ENCODE assay signal across 25 cellular contexts in the genomic region with DNA sequence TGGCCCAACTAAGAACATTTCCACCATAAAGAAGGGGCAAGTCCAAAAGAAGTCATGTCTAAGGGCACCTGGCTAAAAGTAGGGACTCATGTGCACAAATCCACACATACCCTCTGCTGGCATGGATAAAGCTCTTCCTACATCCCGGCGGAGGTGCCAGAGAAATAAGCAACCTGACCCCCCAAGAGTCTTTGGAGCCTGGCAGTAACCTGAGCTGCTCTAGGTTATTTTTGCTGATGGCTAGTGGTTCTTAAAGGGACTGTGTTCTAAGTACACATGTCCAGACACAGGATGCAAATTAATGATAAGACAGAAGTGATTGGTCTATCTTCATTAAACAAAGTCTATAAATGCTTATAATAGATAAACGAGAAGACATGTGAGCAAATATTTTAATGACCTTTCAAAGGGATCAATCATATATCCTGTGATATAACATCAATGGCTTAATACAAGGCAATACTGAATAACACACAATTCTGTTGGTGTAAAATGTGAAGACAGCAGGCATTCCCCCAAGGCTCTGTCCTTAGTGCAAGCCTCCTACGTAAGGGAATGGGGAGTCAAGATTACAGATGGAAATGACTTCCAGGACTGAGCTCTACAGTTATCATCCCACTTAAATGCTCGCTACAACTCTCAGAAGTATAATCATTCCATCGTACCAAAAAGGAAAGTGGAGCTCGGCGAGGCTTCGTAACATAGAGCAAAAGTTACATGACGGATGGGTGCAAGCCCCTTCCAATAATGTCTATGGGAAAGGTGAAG. TPM values are rescaled to one million over a fixed set of nuclear protein-coding genes. Genes with fewer than 3 reads are reported as not detected.
A peak's percentile ranks its signal among the peaks of the same experiment; 100 is the strongest.
DNase-seq lines count a peak whose midpoint lies in the region; ATAC-seq and TF ChIP-seq lines count a peak whose summit lies in the region.
"Had no signal": no experiment of that assay in that cellular context is flagged by ENCODE, and none has a peak within 500 bp of the region (broad histone marks: within the 10 kb centered on the region; RNA-seq: fewer than 3 reads in every experiment).

No MANE protein-coding gene starts in this region.

- TF ChIP-seq CTCF in psoas muscle (IDR thresholded peaks at IDR 0.05) = no peak

- no peaks in the 10 kb centered on the region for H3K27me3 ChIP-seq in CD8-positive, alpha-beta memory T cell (ENCODE audit: insufficient read depth, low read length, poor library complexity, severe bottlenecking)
- no peaks in the 10 kb centered on the region for H3K27me3 ChIP-seq in psoas muscle (ENCODE audit: insufficient read depth in 3 of 3, low read length in 2 of 3)
- H3K27me3 ChIP-seq: brain microvascular endothelial cell, colonic mucosa, esophagus muscularis mucosa, upper lobe of left lung had no signal

- CTCF ChIA-PET in CD8-positive, alpha-beta memory T cell (lab: Charles Lee) = no interaction called here

- peaks cover 55% of the 10 kb centered on the region for H3K4me1 Mint-ChIP-seq in activated T-cell treated with anti-CD3 and anti-CD28 coated beads, Interleukin-2, amount 50 U/mL, for 72 hours (ENCODE audit: low read depth)
- peaks cover 63 to 73% (median 65%) of the 10 kb centered on the region in 3 donors for H3K4me1 Mint-ChIP-seq in CD8-positive, alpha-beta memory T cell
- H3K4me1 Mint-ChIP-seq in activated naive CD8-positive, alpha-beta T cell treated with anti-CD3 and anti-CD28 coated beads, Interleukin-2, amount 10 ng/mL, durations not matched to agents 7 days and 5 days = peaks cover 38% of the 10 kb centered on the region

- intact Hi-C loops in psoas muscle (cut with DNase I) = no loop called here

- H3K4me3 Mint-ChIP-seq in activated T-cell treated with anti-CD3 and anti-CD28 coated beads, Interleukin-2, amount 50 U/mL, for 72 hours = peak overlapping the region in 1 of 2 donors; percentile 50
- peak overlapping the region in 2 of 7 donors; percentile 10 to 24 for H3K4me3 Mint-ChIP-seq in CD8-positive, alpha-beta memory T cell
- H3K4me3 Mint-ChIP-seq in activated naive CD8-positive, alpha-beta T cell treated with anti-CD3 and anti-CD28 coated beads, Interleukin-2, amount 10 ng/mL, durations not matched to agents 7 days and 5 days = no peak overlapping the region
- H3K4me3 Mint-ChIP-seq: activated CD4-positive, alpha-beta T cell treated with anti-CD3 and anti-CD28 coated beads, Interleukin-2, amount 10 ng/mL, durations not matched to agents 7 days and 5 days; B cell had no signal

- peaks cover 61% of the 10 kb centered on the region for H3K4me1 ChIP-seq in CD8-positive, alpha-beta memory T cell (ENCODE audit: insufficient read depth, low read length)
- peaks cover 51% of the 10 kb centered on the region for H3K4me1 ChIP-seq in psoas muscle
- H3K4me1 ChIP-seq: Caco-2, colonic mucosa had no signal

- no peaks in the 10 kb centered on the region for H3K27me3 Mint-ChIP-seq in activated T-cell treated with anti-CD3 and anti-CD28 coated beads, Interleukin-2, amount 50 U/mL, for 72 hours (ENCODE audit: low read depth)
- H3K27me3 Mint-ChIP-seq in CD8-positive, alpha-beta memory T cell = no peaks in the 10 kb centered on the region
- no peaks in the 10 kb centered on the region for H3K27me3 Mint-ChIP-seq in activated naive CD8-positive, alpha-beta T cell treated with anti-CD3 and anti-CD28 coated beads, Interleukin-2, amount 10 ng/mL, durations not matched to agents 7 days and 5 days
- H3K27me3 Mint-ChIP-seq: activated CD4-positive, alpha-beta T cell treated with anti-CD3 and anti-CD28 coated beads, Interleukin-2, amount 10 ng/mL, durations not matched to agents 7 days and 5 days; B cell had no signal

- H3K4me3 ChIP-seq in CD8-positive, alpha-beta memory T cell (ENCODE audit: low read length) = no peak overlapping the region
- peak overlapping the region; percentile 65 for H3K4me3 ChIP-seq in psoas muscle
- H3K4me3 ChIP-seq: colonic mucosa, esophagus muscularis mucosa, lower lobe of right lung, skin epidermis, upper lobe of left lung had no signal

- no peaks in the 10 kb centered on the region for H3K9me3 ChIP-seq in CD8-positive, alpha-beta memory T cell (ENCODE audit: low read length)
- no peaks in the 10 kb centered on the region for H3K9me3 ChIP-seq in psoas muscle
- H3K9me3 ChIP-seq: Caco-2, colonic mucosa, esophagus muscularis mucosa, lower lobe of right lung, upper lobe of left lung had no signal

- H3K9me3 Mint-ChIP-seq in activated T-cell treated with anti-CD3 and anti-CD28 coated beads, Interleukin-2, amount 50 U/mL, for 72 hours = no peaks in the 10 kb centered on the region
- H3K9me3 Mint-ChIP-seq in CD8-positive, alpha-beta memory T cell = no peaks in the 10 kb centered on the region
- peaks cover 1% of the 10 kb centered on the region for H3K9me3 Mint-ChIP-seq in activated naive CD8-positive, alpha-beta T cell treated with anti-CD3 and anti-CD28 coated beads, Interleukin-2, amount 10 ng/mL, durations not matched to agents 7 days and 5 days
- H3K9me3 Mint-ChIP-seq: activated CD4-positive, alpha-beta T cell treated with anti-CD3 and anti-CD28 coated beads, Interleukin-2, amount 10 ng/mL, durations not matched to agents 7 days and 5 days had no signal

- POLR2A ChIA-PET in CD8-positive, alpha-beta memory T cell (lab: Charles Lee) = no interaction called here
- POLR2A ChIA-PET in activated naive CD8-positive, alpha-beta T cell treated with anti-CD3 and anti-CD28 coated beads, Interleukin-2, amount 10 ng/mL, durations not matched to agents 7 days and 5 days (lab: Charles Lee) = interaction anchor here (1.5 to 1.6 kb wide), 2 partner anchors 50 to 51 kb away, joined by 3 to 4 read pairs; no protein-coding TSS in a partner anchor

- no peak for ATAC-seq in activated T-cell treated with anti-CD3 and anti-CD28 coated beads, Interleukin-2, amount 50 U/mL, for 72 hours (replicated peaks in 1 of 2)
- no peak for ATAC-seq in activated naive CD8-positive, alpha-beta T cell treated with anti-CD3 and anti-CD28 coated beads, Interleukin-2, amount 10 ng/mL, durations not matched to agents 7 days and 5 days (ENCODE audit: low read depth)
- ATAC-seq in psoas muscle (peak; percentile 83 to 94 (median 88)), GM18511 (IDR thresholded peaks at IDR 0.05; ENCODE audit: unreplicated experiment) (no peak)
- ATAC-seq: lower lobe of right lung had no signal

- 36 to 38% (median 37%) methylated on average over 10 of the region's 10 CpGs for WGBS in psoas muscle, 3 donors

- H3K36me3 ChIP-seq in CD8-positive, alpha-beta memory T cell (ENCODE audit: insufficient read depth, low read length) = no peaks in the 10 kb centered on the region
- peaks cover 0 to 2% of the 10 kb centered on the region in 2 donors for H3K36me3 ChIP-seq in psoas muscle (ENCODE audit: insufficient read depth in 1 of 2, low read depth in 1 of 2)
- H3K36me3 ChIP-seq: brain microvascular endothelial cell, colonic mucosa, esophagus muscularis mucosa, lower lobe of right lung, upper lobe of left lung had no signal

- peak overlapping the region; percentile 92 for H3K27ac Mint-ChIP-seq in activated T-cell treated with anti-CD3 and anti-CD28 coated beads, Interleukin-2, amount 50 U/mL, for 72 hours
- peak overlapping the region; percentile 6 to 77 (median 42) for H3K27ac Mint-ChIP-seq in CD8-positive, alpha-beta memory T cell
- peak overlapping the region; percentile 62 for H3K27ac Mint-ChIP-seq in activated naive CD8-positive, alpha-beta T cell treated with anti-CD3 and anti-CD28 coated beads, Interleukin-2, amount 10 ng/mL, durations not matched to agents 7 days and 5 days
- H3K27ac Mint-ChIP-seq: activated CD4-positive, alpha-beta T cell treated with anti-CD3 and anti-CD28 coated beads, Interleukin-2, amount 10 ng/mL, durations not matched to agents 7 days and 5 days; B cell had no signal

- peaks cover 3 to 5% of the 10 kb centered on the region in 2 donors for H3K36me3 Mint-ChIP-seq in activated T-cell treated with anti-CD3 and anti-CD28 coated beads, Interleukin-2, amount 50 U/mL, for 72 hours (ENCODE audit: insufficient read depth in 2 of 2)
- peaks cover 0 to 16% (median 3%) of the 10 kb centered on the region in 3 donors for H3K36me3 Mint-ChIP-seq in CD8-positive, alpha-beta memory T cell
- peaks cover 21% of the 10 kb centered on the region for H3K36me3 Mint-ChIP-seq in activated naive CD8-positive, alpha-beta T cell treated with anti-CD3 and anti-CD28 coated beads, Interleukin-2, amount 10 ng/mL, durations not matched to agents 7 days and 5 days

- H3K27ac ChIP-seq in CD8-positive, alpha-beta memory T cell (ENCODE audit: low read depth, low read length) = no peak overlapping the region
- H3K27ac ChIP-seq in psoas muscle = peak overlapping the region; percentile 88
- H3K27ac ChIP-seq: colonic mucosa, esophagus muscularis mucosa, lower lobe of right lung, skin epidermis, upper lobe of left lung, VCaP had no signal

- no peak for DNase-seq in activated T-cell treated with anti-CD3 and anti-CD28 coated beads, Interleukin-2, amount 50 U/mL, for 72 hours
- DNase-seq in activated T-cell treated with anti-CD3 and anti-CD28 coated beads, Interleukin-2, amount 50 U/mL, for 1 hour = no peak
- no peak for DNase-seq in CD8-positive, alpha-beta memory T cell
- no peak for DNase-seq in activated naive CD8-positive, alpha-beta T cell treated with anti-CD3 and anti-CD28 coated beads, Interleukin-2, amount 10 ng/mL, durations not matched to agents 7 days and 5 days
- DNase-seq in psoas muscle (no peak), HuH-7.5 (ENCODE audit: low spot score) (no peak), SKM-1 treated with dmso at 0.1 percent for 144 hours (lab: John Stamatoyannopoulos, UW; ENCODE audit: unreplicated experiment) (no peak)
- DNase-seq: activated CD4-positive, alpha-beta T cell treated with anti-CD3 and anti-CD28 coated beads, Interleukin-2, amount 10 ng/mL, durations not matched to agents 7 days and 5 days; brain microvascular endothelial cell; Caco-2; colonic mucosa; DMS79; hypothalamus; lower lobe of right lung; NCI-H1048; NCI-H1694 treated with DMSO at 0.1 percent for 48 hours; NCI-H526 treated with DMSO at 0.1 percent for 48 hours; nucleus accumbens; substantia nigra had no signal

RNA-seq across cellular contexts. Expression of gene HIVEP2, which starts 52.5 kb away (rescaled TPM):
- 10 to 100 TPM; 25.8 to 30.8 TPM for total RNA-seq in activated T-cell treated with anti-CD3 and anti-CD28 coated beads, Interleukin-2, amount 50 U/mL, for 72 hours
- total RNA-seq in CD8-positive, alpha-beta memory T cell = 10 to 100 TPM; 37.1 to 37.2 TPM
- polyA plus RNA-seq in CD8-positive, alpha-beta memory T cell = 15.4 TPM
- total RNA-seq in activated naive CD8-positive, alpha-beta T cell treated with anti-CD3 and anti-CD28 coated beads, Interleukin-2, amount 10 ng/mL, durations not matched to agents 7 days and 5 days = 10 to 100 TPM; 45.8 to 49.7 TPM
- total RNA-seq in psoas muscle = 10 to 100 TPM; 22.6 to 39.7 (median 29.0) TPM
- 10 to 100 TPM in 1 of 3 donors, 1 to 10 TPM in 2; 6.2 to 15.1 (median 6.3) TPM for polyA plus RNA-seq in psoas muscle

Comparison
In these comparisons a context has a peak if more than half of its experiments do, and no peak if none do; other contexts are left out.
1. ATAC-seq: peak in psoas muscle (4 of 4); none in activated T-cell treated with anti-CD3 and anti-CD28 coated beads, Interleukin-2, amount 50 U/mL, for 72 hours (0 of 2), activated naive CD8-positive, alpha-beta T cell treated with anti-CD3 and anti-CD28 coated beads, Interleukin-2, amount 10 ng/mL, durations not matched to agents 7 days and 5 days (single experiment) and GM18511 (single experiment).
2. H3K27ac Mint-ChIP-seq: peak in every context shown above with its lines; median percentile 92 in activated T-cell treated with anti-CD3 and anti-CD28 coated beads, Interleukin-2, amount 50 U/mL, for 72 hours; 62 in activated naive CD8-positive, alpha-beta T cell treated with anti-CD3 and anti-CD28 coated beads, Interleukin-2, amount 10 ng/mL, durations not matched to agents 7 days and 5 days; 42 in CD8-positive, alpha-beta memory T cell.